ENCODE assay signal across 12 cellular contexts in genomic region chr5:93092349-93093105, GRCh38.
DNase-seq lines count a peak whose midpoint lies in the region; FAIRE-seq lines count a peak whose summit lies in the region.
"Had no signal": no experiment of that assay in that cellular context is flagged by ENCODE, and none has a peak within 500 bp of the region (broad histone marks: within the 10 kb centered on the region; RNA-seq: fewer than 3 reads in every experiment).

No MANE protein-coding gene starts in this region.

- no peak overlapping the region for H3K18ac ChIP-seq in neuronal stem cell (ENCODE audit: low read length)

- H2AFZ ChIP-seq in neuronal stem cell (ENCODE audit: low read length) = peak overlapping the region; percentile 12

- H3K4me2 ChIP-seq in neuronal stem cell (ENCODE audit: insufficient read depth, low read length, poor library complexity, severe bottlenecking) = no peak overlapping the region

- WGBS in neuronal stem cell (ENCODE audit: extremely low coverage in 2 of 2, insufficient read length in 2 of 2, insufficient replicate concordance in 1 of 2), 2 donors = no CpG with 5 or more reads among the region's 2 CpGs

- peaks cover 1 to 10% of the 10 kb centered on the region in 2 donors for H3K4me1 ChIP-seq in neuronal stem cell (ENCODE audit: control insufficient read depth in 2 of 2, insufficient read depth in 1 of 2, low read depth in 1 of 2, low read length in 2 of 2)
- H3K4me1 ChIP-seq: lower lobe of right lung had no signal

- H3K79me1 ChIP-seq in neuronal stem cell (ENCODE audit: low read depth, low read length) = no peaks in the 10 kb centered on the region

- H3K27me3 ChIP-seq in neuronal stem cell (ENCODE audit: control insufficient read depth in 3 of 3, insufficient read depth in 3 of 3, low read depth in 1 of 3, low read length in 3 of 3) = no peaks in the 10 kb centered on the region

- no peak overlapping the region for H3K4me3 ChIP-seq in neuronal stem cell (ENCODE audit: low read length in 2 of 2)
- H3K4me3 ChIP-seq: lower lobe of right lung had no signal

- H3K36me3 ChIP-seq in neuronal stem cell (replicated peaks in 1 of 2; ENCODE audit: control insufficient read depth in 2 of 2, insufficient read depth in 2 of 2, low read length in 2 of 2) = no peaks in the 10 kb centered on the region
- H3K36me3 ChIP-seq: lower lobe of right lung had no signal

- peak; percentile 33 for DNase-seq in DMS 273 (lab: John Stamatoyannopoulos, UW; ENCODE audit: unreplicated experiment)
- DNase-seq in DMS 273 treated with DMSO at 0.1 percent for 48 hours (lab: John Stamatoyannopoulos, UW) = no peak
- peak; percentile 31 for DNase-seq in NCI-H226
- peak; percentile 79 for DNase-seq in dermis blood vessel endothelial cell
- DNase-seq in neuronal stem cell (ENCODE audit: low spot score) = no peak
- no peak for DNase-seq in NOMO-1 (lab: John Stamatoyannopoulos, UW; ENCODE audit: unreplicated experiment in 2 of 2)
- no peak for DNase-seq in NCI-H1930 (lab: John Stamatoyannopoulos, UW)
- DNase-seq in RCC 7860 (ENCODE audit: low spot score) = no peak
- DNase-seq: 8988T; GOT3; lower lobe of right lung; stimulated activated CD4-positive, alpha-beta T cell treated with anti-CD3 and anti-CD28 coated beads, Interleukin-12 subunit alpha, Interleukin-12 subunit beta, amount 100 ng/mL, for 4 hours had no signal

- H3K14ac ChIP-seq in neuronal stem cell (ENCODE audit: low read length) = no peak overlapping the region

- no peak overlapping the region for H3K27ac ChIP-seq in neuronal stem cell (replicated peaks; ENCODE audit: low read length)
- H3K27ac ChIP-seq: lower lobe of right lung had no signal

- H3K4ac ChIP-seq in neuronal stem cell (ENCODE audit: low read length) = no peak overlapping the region

- FAIRE-seq in RCC 7860 (lab: Jason Lieb, UNC) = no peak

- H2AK5ac ChIP-seq in neuronal stem cell (ENCODE audit: low read depth, low read length) = no peak overlapping the region

- no peak overlapping the region for H2BK5ac ChIP-seq in neuronal stem cell (ENCODE audit: low read length)

- no peaks in the 10 kb centered on the region for H3K9me3 ChIP-seq in neuronal stem cell (replicated peaks in 1 of 2; ENCODE audit: control insufficient read depth in 2 of 2, insufficient read depth in 1 of 2, low read depth in 1 of 2, low read length in 2 of 2)
- H3K9me3 ChIP-seq: lower lobe of right lung had no signal

- H3K23ac ChIP-seq in neuronal stem cell (ENCODE audit: low read depth, low read length, poor library complexity) = no peak overlapping the region

- no peak overlapping the region for H2BK12ac ChIP-seq in neuronal stem cell (ENCODE audit: low read length)

- no peak overlapping the region for H4K91ac ChIP-seq in neuronal stem cell (ENCODE audit: low read depth, low read length, poor library complexity)

- no peak overlapping the region for H4K8ac ChIP-seq in neuronal stem cell (ENCODE audit: low read depth, low read length)

- no peak overlapping the region for H2BK120ac ChIP-seq in neuronal stem cell (ENCODE audit: low read depth, low read length)

- no peak overlapping the region for H2BK15ac ChIP-seq in neuronal stem cell (ENCODE audit: low read length)

- H3K9ac ChIP-seq in neuronal stem cell (ENCODE audit: low read depth, low read length, poor library complexity) = no peak overlapping the region

Comparison
In these comparisons a context has a peak if more than half of its experiments do, and no peak if none do; other contexts are left out.
1. DNase-seq: peak in DMS 273 (single experiment), NCI-H226 (single experiment) and dermis blood vessel endothelial cell (single experiment); none in DMS 273 treated with DMSO at 0.1 percent for 48 hours (single experiment), neuronal stem cell (single experiment), NOMO-1 (0 of 2), NCI-H1930 (0 of 2) and RCC 7860 (single experiment).